In the genomic region with DNA sequence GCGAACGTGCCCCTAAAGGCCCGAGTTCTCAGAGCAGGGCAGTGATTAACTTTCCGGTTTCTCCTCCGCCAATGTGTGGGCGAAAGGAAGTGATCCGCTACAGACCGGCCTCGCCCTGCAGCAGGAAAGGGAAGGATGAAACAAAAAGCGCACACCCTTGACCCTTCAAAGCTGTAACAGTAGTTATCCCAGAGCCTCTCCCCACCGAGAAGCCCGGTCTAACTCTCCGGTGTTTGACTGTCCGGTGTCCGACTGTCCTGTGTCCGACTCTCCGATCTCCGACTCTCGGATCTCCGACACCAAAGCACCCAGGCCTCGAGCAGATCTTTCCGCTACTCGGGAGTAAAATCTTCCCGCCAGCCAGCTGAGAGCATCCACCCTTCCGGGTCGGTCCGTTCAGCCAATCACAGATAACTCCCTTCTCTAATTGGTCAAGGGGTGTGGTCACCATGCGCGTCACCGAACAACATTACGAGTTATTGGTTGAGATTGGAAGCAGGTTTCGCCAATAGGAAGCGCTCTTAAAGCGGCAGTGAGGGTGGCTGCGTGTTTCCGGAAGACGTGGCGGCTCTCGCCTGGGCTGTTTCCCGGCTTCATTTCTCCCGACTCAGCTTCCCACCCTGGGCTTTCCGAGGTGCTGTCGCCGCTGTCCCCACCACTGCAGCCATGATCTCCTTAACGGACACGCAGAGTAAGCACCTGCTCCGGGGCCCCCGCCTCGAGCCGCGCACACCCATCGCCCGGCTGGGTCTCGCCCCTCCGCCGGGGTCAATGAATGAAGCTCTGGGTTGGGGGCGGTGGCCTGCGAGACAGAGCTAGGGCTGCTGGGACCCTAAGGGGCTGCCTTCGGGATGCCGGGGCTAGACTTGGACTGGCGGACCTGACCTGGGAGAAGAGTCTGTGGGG, we compare ENCODE assay signal across 8 cellular contexts. TPM values are rescaled to one million over a fixed set of nuclear protein-coding genes. Genes with fewer than 3 reads are reported as not detected.
A peak's percentile ranks its signal among the peaks of the same experiment; 100 is the strongest.
DNase-seq lines count a peak whose midpoint lies in the region; ATAC-seq and TF ChIP-seq lines count a peak whose summit lies in the region.

A gene with protein sequence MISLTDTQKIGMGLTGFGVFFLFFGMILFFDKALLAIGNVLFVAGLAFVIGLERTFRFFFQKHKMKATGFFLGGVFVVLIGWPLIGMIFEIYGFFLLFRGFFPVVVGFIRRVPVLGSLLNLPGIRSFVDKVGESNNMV (plus strand): TSS at position 532 of the 906 bp plus-strand sequence. CDS start 135 bp downstream, at position 667.
A gene with protein sequence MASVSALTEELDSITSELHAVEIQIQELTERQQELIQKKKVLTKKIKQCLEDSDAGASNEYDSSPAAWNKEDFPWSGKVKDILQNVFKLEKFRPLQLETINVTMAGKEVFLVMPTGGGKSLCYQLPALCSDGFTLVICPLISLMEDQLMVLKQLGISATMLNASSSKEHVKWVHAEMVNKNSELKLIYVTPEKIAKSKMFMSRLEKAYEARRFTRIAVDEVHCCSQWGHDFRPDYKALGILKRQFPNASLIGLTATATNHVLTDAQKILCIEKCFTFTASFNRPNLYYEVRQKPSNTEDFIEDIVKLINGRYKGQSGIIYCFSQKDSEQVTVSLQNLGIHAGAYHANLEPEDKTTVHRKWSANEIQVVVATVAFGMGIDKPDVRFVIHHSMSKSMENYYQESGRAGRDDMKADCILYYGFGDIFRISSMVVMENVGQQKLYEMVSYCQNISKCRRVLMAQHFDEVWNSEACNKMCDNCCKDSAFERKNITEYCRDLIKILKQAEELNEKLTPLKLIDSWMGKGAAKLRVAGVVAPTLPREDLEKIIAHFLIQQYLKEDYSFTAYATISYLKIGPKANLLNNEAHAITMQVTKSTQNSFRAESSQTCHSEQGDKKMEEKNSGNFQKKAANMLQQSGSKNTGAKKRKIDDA (minus strand): TSS at position 378 of the 906 bp plus-strand sequence. CDS start 2,065 bp downstream, outside the sequence.

- H3K4me1 ChIP-seq in effector memory CD4-positive, alpha-beta T cell (ENCODE audit: control insufficient read depth, insufficient read depth, low read length, poor library complexity, severe bottlenecking), result peaks cover 16% of the 10 kb centered on the region
- H3K4me1 ChIP-seq in lung (ENCODE audit: control insufficient read depth in 2 of 2, insufficient read depth in 2 of 2, low read length in 2 of 2), result peaks cover 5 to 18% of the 10 kb centered on the region in 2 donors

- 0% methylated on average over 61 of the region's 61 CpGs for WGBS in lung, 2 donors

- no peaks in the 10 kb centered on the region for H3K9me3 ChIP-seq in effector memory CD4-positive, alpha-beta T cell (ENCODE audit: control insufficient read depth, low read length)
- H3K9me3 ChIP-seq in lung (ENCODE audit: control insufficient read depth in 2 of 2, insufficient read depth in 1 of 2, low read length in 1 of 2), result no peaks in the 10 kb centered on the region

- no peak for TF ChIP-seq CTCF in GM20000 (IDR thresholded peaks at IDR 0.05; ENCODE audit: extremely low read depth, missing control alignments)
- no peak for TF ChIP-seq CTCF in lung (IDR thresholded peaks at IDR 0.05; ENCODE audit: control extremely low read depth, extremely low read depth)

- no peaks in the 10 kb centered on the region for H3K27me3 ChIP-seq in effector memory CD4-positive, alpha-beta T cell (replicated peaks; ENCODE audit: control insufficient read depth, insufficient read depth, low read length, poor library complexity, severe bottlenecking)
- no peaks in the 10 kb centered on the region for H3K27me3 ChIP-seq in lung (ENCODE audit: control insufficient read depth, insufficient read depth)

- peak; percentile 98 for ATAC-seq in lung (ENCODE audit: insufficient read depth, low FRiP score)

- H3K27ac ChIP-seq in effector memory CD4-positive, alpha-beta T cell (ENCODE audit: insufficient read depth, low read length, poor library complexity, severe bottlenecking), result peak within 1 kb of the TSS; percentile 77
- peak within 1 kb of the TSS; percentile 93 to 98 for H3K27ac ChIP-seq in lung (ENCODE audit: low read depth in 1 of 2, low read length in 1 of 2)

- DNase-seq in COLO668 (lab: John Stamatoyannopoulos, UW; ENCODE audit: unreplicated experiment) (peak; percentile 84), GM20000 (ENCODE audit: low spot score) (peak; percentile 92), HS-5 (ENCODE audit: low read depth) (peak; percentile 97), NK-92 (lab: John Stamatoyannopoulos, UW; ENCODE audit: unreplicated experiment) (peak; percentile 40), lung (ENCODE audit: low spot score) (peak; percentile 93)
- DNase-seq in activated CD8-positive, alpha-beta memory T cell treated with anti-CD3 and anti-CD28 coated beads for 1 hour (ENCODE audit: extremely low read depth in 1 of 2, low read depth in 1 of 2), result peak; percentile 68 to 78
- DNase-seq in effector memory CD4-positive, alpha-beta T cell, result peak; percentile 84 to 92 (median 88)
- peak; percentile 57 to 84 (median 79) for DNase-seq in stimulated activated CD4-positive, alpha-beta T cell treated with anti-CD3 and anti-CD28 coated beads, TNF-alpha, amount 100 ng/mL, for 4 hours (ENCODE audit: low read depth in 3 of 3)

- H3K36me3 ChIP-seq in effector memory CD4-positive, alpha-beta T cell (ENCODE audit: control insufficient read depth, insufficient read depth, low read length), result peaks cover 20% of the 10 kb centered on the region
- H3K36me3 ChIP-seq in lung (ENCODE audit: control insufficient read depth in 2 of 2, insufficient read depth in 2 of 2, low read length in 2 of 2), result peaks cover 6 to 9% of the 10 kb centered on the region in 2 donors

- H3K4me3 ChIP-seq in effector memory CD4-positive, alpha-beta T cell (ENCODE audit: insufficient read depth, low read depth, low read length, poor library complexity, severe bottlenecking), result peak within 1 kb of the TSS; percentile 92
- peak within 1 kb of the TSS; percentile 97 for H3K4me3 ChIP-seq in lung

RNA-seq across cellular contexts. Expression of the first gene that starts in this region (rescaled TPM):
- total RNA-seq in lung, result 10 to 100 TPM; 34.3 to 35.0 TPM
- 10 to 100 TPM; 23.9 to 27.3 TPM for polyA plus RNA-seq in lung

RNA-seq across cellular contexts. Expression of the second gene that starts in this region (rescaled TPM):
- total RNA-seq in lung, result 10 to 100 TPM; 34.7 to 36.0 TPM
- polyA plus RNA-seq in lung, result 10 to 100 TPM; 13.8 to 24.5 TPM

Comparison
In these comparisons a context has a peak if more than half of its experiments do, and no peak if none do; other contexts are left out.
1. Peak in every context shown above with its lines: DNase-seq, ATAC-seq, H3K4me3 ChIP-seq and H3K27ac ChIP-seq.
2. DNase-seq: peak in every context shown above with its lines; median percentile 97 in HS-5; 93 in lung; 92 in GM20000; 88 in effector memory CD4-positive, alpha-beta T cell; 84 in COLO668; 79 in stimulated activated CD4-positive, alpha-beta T cell treated with anti-CD3 and anti-CD28 coated beads, TNF-alpha, amount 100 ng/mL, for 4 hours; 73 in activated CD8-positive, alpha-beta memory T cell treated with anti-CD3 and anti-CD28 coated beads for 1 hour; 40 in NK-92.